Comparison of ENCODE assay signal across 1 cellular context in the genomic region with DNA sequence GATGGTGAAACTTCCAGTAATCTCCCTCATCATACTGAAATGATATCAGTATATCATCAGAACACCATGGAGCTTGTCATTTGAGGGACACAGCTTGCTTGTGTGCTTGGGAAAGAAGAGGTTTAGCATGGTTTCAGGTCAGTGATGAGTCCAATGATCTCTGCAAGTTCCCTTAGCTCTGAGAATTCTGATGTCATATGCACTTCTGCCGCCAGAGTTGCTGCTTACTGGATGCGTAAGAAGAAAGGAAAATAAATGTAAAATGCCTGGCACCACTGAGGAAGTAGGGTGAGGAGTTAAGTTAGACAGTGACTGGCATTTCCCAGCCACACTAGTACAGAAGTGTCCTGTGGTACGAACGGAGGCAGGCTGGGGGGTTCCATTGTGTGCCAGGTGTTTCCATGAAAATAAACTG.
TF ChIP-seq lines count a peak whose summit lies in the region.

No MANE protein-coding gene starts in this region.

TF ChIP-seq in GM23338, 12 proteins besides CTCF, POLR2A, EP300 and RAD21 (continued from another document):
- TF ChIP-seq, protein P1, sequence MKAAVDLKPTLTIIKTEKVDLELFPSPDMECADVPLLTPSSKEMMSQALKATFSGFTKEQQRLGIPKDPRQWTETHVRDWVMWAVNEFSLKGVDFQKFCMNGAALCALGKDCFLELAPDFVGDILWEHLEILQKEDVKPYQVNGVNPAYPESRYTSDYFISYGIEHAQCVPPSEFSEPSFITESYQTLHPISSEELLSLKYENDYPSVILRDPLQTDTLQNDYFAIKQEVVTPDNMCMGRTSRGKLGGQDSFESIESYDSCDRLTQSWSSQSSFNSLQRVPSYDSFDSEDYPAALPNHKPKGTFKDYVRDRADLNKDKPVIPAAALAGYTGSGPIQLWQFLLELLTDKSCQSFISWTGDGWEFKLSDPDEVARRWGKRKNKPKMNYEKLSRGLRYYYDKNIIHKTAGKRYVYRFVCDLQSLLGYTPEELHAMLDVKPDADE (IDR thresholded peaks at IDR 0.05): no peak
- TF ChIP-seq, protein P2, sequence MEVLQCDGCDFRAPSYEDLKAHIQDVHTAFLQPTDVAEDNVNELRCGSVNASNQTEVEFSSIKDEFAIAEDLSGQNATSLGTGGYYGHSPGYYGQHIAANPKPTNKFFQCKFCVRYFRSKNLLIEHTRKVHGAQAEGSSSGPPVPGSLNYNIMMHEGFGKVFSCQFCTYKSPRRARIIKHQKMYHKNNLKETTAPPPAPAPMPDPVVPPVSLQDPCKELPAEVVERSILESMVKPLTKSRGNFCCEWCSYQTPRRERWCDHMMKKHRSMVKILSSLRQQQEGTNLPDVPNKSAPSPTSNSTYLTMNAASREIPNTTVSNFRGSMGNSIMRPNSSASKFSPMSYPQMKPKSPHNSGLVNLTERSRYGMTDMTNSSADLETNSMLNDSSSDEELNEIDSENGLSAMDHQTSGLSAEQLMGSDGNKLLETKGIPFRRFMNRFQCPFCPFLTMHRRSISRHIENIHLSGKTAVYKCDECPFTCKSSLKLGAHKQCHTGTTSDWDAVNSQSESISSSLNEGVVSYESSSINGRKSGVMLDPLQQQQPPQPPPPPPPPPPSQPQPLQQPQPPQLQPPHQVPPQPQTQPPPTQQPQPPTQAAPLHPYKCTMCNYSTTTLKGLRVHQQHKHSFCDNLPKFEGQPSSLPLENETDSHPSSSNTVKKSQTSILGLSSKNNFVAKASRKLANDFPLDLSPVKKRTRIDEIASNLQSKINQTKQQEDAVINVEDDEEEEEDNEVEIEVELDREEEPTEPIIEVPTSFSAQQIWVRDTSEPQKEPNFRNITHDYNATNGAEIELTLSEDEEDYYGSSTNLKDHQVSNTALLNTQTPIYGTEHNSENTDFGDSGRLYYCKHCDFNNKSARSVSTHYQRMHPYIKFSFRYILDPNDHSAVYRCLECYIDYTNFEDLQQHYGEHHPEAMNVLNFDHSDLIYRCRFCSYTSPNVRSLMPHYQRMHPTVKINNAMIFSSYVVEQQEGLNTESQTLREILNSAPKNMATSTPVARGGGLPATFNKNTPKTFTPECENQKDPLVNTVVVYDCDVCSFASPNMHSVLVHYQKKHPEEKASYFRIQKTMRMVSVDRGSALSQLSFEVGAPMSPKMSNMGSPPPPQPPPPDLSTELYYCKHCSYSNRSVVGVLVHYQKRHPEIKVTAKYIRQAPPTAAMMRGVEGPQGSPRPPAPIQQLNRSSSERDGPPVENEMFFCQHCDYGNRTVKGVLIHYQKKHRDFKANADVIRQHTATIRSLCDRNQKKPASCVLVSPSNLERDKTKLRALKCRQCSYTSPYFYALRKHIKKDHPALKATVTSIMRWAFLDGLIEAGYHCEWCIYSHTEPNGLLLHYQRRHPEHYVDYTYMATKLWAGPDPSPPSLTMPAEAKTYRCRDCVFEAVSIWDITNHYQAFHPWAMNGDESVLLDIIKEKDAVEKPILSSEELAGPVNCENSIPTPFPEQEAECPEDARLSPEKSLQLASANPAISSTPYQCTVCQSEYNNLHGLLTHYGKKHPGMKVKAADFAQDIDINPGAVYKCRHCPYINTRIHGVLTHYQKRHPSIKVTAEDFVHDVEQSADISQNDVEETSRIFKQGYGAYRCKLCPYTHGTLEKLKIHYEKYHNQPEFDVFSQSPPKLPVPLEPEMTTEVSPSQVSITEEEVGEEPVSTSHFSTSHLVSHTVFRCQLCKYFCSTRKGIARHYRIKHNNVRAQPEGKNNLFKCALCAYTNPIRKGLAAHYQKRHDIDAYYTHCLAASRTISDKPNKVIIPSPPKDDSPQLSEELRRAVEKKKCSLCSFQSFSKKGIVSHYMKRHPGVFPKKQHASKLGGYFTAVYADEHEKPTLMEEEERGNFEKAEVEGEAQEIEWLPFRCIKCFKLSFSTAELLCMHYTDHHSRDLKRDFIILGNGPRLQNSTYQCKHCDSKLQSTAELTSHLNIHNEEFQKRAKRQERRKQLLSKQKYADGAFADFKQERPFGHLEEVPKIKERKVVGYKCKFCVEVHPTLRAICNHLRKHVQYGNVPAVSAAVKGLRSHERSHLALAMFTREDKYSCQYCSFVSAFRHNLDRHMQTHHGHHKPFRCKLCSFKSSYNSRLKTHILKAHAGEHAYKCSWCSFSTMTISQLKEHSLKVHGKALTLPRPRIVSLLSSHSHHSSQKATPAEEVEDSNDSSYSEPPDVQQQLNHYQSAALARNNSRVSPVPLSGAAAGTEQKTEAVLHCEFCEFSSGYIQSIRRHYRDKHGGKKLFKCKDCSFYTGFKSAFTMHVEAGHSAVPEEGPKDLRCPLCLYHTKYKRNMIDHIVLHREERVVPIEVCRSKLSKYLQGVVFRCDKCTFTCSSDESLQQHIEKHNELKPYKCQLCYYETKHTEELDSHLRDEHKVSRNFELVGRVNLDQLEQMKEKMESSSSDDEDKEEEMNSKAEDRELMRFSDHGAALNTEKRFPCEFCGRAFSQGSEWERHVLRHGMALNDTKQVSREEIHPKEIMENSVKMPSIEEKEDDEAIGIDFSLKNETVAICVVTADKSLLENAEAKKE (CRISPR knock-in tag; IDR thresholded peaks at IDR 0.05): no peak
- no peak for TF ChIP-seq JUNB (IDR thresholded peaks at IDR 0.05; ENCODE audit: unreplicated experiment)
- TF ChIP-seq EZH2 (IDR thresholded peaks at IDR 0.05; ENCODE audit: low read depth, unreplicated experiment): no peak
- no peak for TF ChIP-seq NANOG (IDR thresholded peaks at IDR 0.05; ENCODE audit: borderline replicate concordance)
- no peak for TF ChIP-seq EZH2phosphoT487 (IDR thresholded peaks at IDR 0.05; ENCODE audit: unreplicated experiment)
- no peak for TF ChIP-seq ZNF331 (CRISPR knock-in tag; IDR thresholded peaks at IDR 0.05; ENCODE audit: low read depth)
- no peak for TF ChIP-seq ZNF114 (CRISPR knock-in tag; IDR thresholded peaks at IDR 0.05)
- no peak for TF ChIP-seq POLR2AphosphoS5 (IDR thresholded peaks at IDR 0.05; ENCODE audit: low read depth)
- no peak for TF ChIP-seq CREB1 (CRISPR knock-in tag; IDR thresholded peaks at IDR 0.05; ENCODE audit: low read depth)
TF ChIP-seq in GM23338: peak in this region for 0.
